In the genomic region with DNA sequence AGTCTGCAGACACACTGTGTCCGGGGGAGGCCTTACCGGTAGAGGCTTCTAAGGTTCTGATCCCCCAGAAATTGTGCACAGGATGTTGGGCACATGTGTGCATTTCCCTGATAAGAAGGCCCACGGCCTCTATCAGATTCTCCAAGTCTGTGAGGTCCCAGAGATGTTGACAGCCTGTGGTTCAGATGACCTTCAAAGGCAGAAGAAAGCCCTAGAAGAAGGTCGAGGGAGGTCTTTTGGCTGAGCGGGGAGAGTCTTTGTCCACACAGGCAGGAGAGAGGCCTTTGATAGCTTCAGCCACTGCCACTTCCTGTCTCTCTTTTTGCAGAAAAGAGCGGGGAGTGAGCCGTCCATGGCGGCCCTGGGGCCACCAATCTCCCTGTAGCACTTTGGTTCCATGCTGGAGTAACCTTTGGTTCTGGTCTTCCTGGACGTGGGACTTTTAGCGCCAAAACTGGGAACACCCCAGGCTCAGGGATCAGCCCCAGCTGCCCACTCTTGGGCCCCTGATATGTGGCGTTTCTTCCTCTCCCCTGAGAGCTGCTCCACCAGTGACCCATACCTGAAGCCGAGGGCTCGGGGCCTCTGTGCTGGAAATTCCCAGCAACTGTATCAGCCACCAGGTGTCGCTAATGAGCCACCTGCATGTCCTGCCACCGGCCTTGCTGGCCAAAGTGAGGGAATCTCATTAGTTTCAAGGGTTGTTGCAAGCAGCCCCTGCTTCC, we compare ENCODE assay signal across 8 cellular contexts. TPM values are rescaled to one million over a fixed set of nuclear protein-coding genes. Genes with fewer than 3 reads are reported as not detected.
DNase-seq lines count a peak whose midpoint lies in the region; ATAC-seq, FAIRE-seq and TF ChIP-seq lines count a peak whose summit lies in the region.

No MANE protein-coding gene starts in this region.

- peak; percentile 77 to 94 for DNase-seq in A549 (ENCODE audit: low read depth in 1 of 2, low spot score in 1 of 2)
- peak; percentile 12 for DNase-seq in NCI-H226
- peak; percentile 49 for DNase-seq in central memory CD4-positive, alpha-beta T cell
- peak; percentile 26 for DNase-seq in kidney epithelial cell (ENCODE audit: low read depth)
- peak; percentile 81 to 83 for DNase-seq in stimulated activated CD4-positive, alpha-beta T cell treated with anti-CD3 and anti-CD28 coated beads, Interleukin-2, amount 100 ng/mL, for 24 hours

- H3K27ac ChIP-seq in A549 = peak overlapping the region in 1 of 2 experiments; percentile 29; a peak in 1 of 6 replicates

- TF ChIP-seq RAD21 in A549 (conservative IDR thresholded peaks at IDR 0.05 in 1 of 2, IDR thresholded peaks at IDR 0.05 in 1 of 2) = peak; percentile 66 to 72

- POLR2A ChIA-PET in A549 (lab: Yijun Ruan, JAX) = no interaction called here

- TF ChIP-seq POLR2A in A549 (IDR thresholded peaks at IDR 0.05; ENCODE audit: low read length) = no peak

- no peaks in the 10 kb centered on the region for H3K9me3 ChIP-seq in A549

- peaks cover 19% of the 10 kb centered on the region for H3K4me1 ChIP-seq in A549

- H3K36me3 ChIP-seq in kidney epithelial cell (ENCODE audit: control insufficient read depth, insufficient read depth, low read length) = no peaks in the 10 kb centered on the region

- CTCF ChIA-PET in A549 (lab: Yijun Ruan, JAX) = interaction anchor here (0.7 to 25.7 kb wide), 62 partner anchors 11 to 406 kb away, joined by 3 to 575 read pairs (median 5); a partner anchor contains a TSS

- no peaks in the 10 kb centered on the region for H3K27me3 ChIP-seq in kidney epithelial cell (ENCODE audit: control insufficient read depth, insufficient read depth, low read length)

- ATAC-seq in A549 (peak; percentile 69 to 85), GM18498 (IDR thresholded peaks at IDR 0.05; ENCODE audit: unreplicated experiment) (peak; percentile 40), GM18870 (IDR thresholded peaks at IDR 0.05; ENCODE audit: unreplicated experiment) (no peak)
- peak; percentile 54 to 56 for ATAC-seq in activated CD4-positive, CD25-positive, alpha-beta regulatory T cell treated with anti-CD3 and anti-CD28 coated beads, Interleukin-2, amount 50 U/mL, for 24 hours

- FAIRE-seq in A549 (lab: Jason Lieb, UNC) = peak; percentile 39

- H3K4me2 ChIP-seq in A549 = no peak overlapping the region

- no peak overlapping the region for H3K4me3 ChIP-seq in A549
- no peak overlapping the region for H3K4me3 ChIP-seq in kidney epithelial cell (ENCODE audit: low read depth, low read length)

- TF ChIP-seq CTCF in A549 (IDR thresholded peaks at IDR 0.05) (peak; percentile 92), kidney epithelial cell (IDR thresholded peaks at IDR 0.05; ENCODE audit: insufficient read depth, low read length, poor library complexity, severe bottlenecking) (peak; percentile 99)

- no peak for TF ChIP-seq EP300 in A549 (IDR thresholded peaks at IDR 0.05)

- WGBS in A549 (ENCODE audit: missing lambda C conversion rate) = 46% methylated on average over 15 of the region's 15 CpGs

TF ChIP-seq in A549, 52 proteins besides CTCF, POLR2A, EP300 and RAD21:
- TF ChIP-seq SMC3 (IDR thresholded peaks at IDR 0.05) = peak; percentile 81
- TF ChIP-seq, protein P1, sequence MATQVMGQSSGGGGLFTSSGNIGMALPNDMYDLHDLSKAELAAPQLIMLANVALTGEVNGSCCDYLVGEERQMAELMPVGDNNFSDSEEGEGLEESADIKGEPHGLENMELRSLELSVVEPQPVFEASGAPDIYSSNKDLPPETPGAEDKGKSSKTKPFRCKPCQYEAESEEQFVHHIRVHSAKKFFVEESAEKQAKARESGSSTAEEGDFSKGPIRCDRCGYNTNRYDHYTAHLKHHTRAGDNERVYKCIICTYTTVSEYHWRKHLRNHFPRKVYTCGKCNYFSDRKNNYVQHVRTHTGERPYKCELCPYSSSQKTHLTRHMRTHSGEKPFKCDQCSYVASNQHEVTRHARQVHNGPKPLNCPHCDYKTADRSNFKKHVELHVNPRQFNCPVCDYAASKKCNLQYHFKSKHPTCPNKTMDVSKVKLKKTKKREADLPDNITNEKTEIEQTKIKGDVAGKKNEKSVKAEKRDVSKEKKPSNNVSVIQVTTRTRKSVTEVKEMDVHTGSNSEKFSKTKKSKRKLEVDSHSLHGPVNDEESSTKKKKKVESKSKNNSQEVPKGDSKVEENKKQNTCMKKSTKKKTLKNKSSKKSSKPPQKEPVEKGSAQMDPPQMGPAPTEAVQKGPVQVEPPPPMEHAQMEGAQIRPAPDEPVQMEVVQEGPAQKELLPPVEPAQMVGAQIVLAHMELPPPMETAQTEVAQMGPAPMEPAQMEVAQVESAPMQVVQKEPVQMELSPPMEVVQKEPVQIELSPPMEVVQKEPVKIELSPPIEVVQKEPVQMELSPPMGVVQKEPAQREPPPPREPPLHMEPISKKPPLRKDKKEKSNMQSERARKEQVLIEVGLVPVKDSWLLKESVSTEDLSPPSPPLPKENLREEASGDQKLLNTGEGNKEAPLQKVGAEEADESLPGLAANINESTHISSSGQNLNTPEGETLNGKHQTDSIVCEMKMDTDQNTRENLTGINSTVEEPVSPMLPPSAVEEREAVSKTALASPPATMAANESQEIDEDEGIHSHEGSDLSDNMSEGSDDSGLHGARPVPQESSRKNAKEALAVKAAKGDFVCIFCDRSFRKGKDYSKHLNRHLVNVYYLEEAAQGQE (IDR thresholded peaks at IDR 0.05) = no peak
TF ChIP-seq in A549: peak in this region for 1.

RNA-seq across cellular contexts. Expression of a gene that starts 28.1 kb away (rescaled TPM):
- polyA plus RNA-seq in A549 (2011; rRNA removed) (1.2 and 1.8 TPM in 2 replicates), A549 (2017; fragmentation: RNase III; extraction: RNeasy Plus Mini Kit Qiagen cat#74134 plus additional on column Dnase treatment) (1.3 to 1.6 TPM (median 1.5 TPM) in 3 replicates)
- polyA plus RNA-seq in A549 (2012; cell fraction: cytosol; rRNA removed) = 0.86 and 1.0 TPM in 2 replicates
- polyA plus RNA-seq in A549 (2012; cell fraction: nucleus; rRNA removed) = 6.1 and 6.7 TPM in 2 replicates
- 2.7 and 4.3 TPM in 2 replicates for polyA minus RNA-seq in A549 (2011; rRNA and poly(A)+ RNA removed)
- 1.9 and 3.4 TPM in 2 replicates for total RNA-seq in kidney epithelial cell

Comparison
In these comparisons a context has a peak if more than half of its experiments do, and no peak if none do; other contexts are left out.
1. DNase-seq: peak in every context shown above with its lines; median percentile 86 in A549; 82 in stimulated activated CD4-positive, alpha-beta T cell treated with anti-CD3 and anti-CD28 coated beads, Interleukin-2, amount 100 ng/mL, for 24 hours; 49 in central memory CD4-positive, alpha-beta T cell; 26 in kidney epithelial cell; 12 in NCI-H226.